27 cellular contexts compared by ENCODE assay signal in the genomic region with DNA sequence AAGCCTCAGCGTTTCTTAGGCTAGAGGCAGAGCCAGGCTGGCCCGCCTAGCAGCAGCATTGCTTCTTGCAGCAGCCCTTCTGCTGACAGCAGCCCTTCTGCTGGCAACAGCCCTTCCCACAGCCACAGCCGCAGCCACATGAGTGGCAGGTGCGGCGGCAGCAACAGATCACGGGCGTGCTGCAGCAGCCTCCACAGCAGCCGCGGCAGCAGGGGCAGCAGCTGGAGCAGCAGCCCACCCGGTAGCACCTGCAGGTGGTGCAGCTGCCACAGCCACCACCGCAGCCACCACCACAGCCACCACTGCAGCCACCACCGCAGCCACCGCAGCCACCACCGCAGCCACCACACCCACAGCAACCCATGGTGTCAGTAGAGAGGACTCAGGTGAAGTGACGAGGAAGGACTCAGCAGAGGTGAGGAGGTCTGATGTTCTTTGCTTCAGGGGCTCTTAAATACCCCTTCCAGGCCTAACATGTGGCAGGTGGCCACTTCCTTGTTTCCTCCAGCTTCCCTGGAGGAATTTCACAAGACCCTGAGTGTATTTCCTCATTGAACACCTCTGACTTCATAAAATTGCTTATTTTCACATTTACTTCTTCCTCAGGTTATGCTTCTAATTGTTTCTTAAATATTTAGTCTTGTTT. TPM values are rescaled to one million over a fixed set of nuclear protein-coding genes. Genes with fewer than 3 reads are reported as not detected.
"Had no signal": no experiment of that assay in that cellular context is flagged by ENCODE, and none has a peak within 500 bp of the region (broad histone marks: within the 10 kb centered on the region; RNA-seq: fewer than 3 reads in every experiment).

A gene with protein sequence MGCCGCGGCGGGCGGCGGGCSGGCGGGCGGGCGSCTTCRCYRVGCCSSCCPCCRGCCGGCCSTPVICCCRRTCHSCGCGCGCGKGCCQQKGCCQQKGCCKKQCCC (minus strand): TSS at position 364 of the 646 bp plus-strand sequence. CDS start 0 bp downstream, at position 364.

- H3K27ac ChIP-seq: adrenal gland, gastrocnemius medialis, heart left ventricle, parathyroid adenoma, tibial artery, uterus had no signal

- H3K9ac ChIP-seq: parathyroid adenoma had no signal

- H3K4me1 ChIP-seq: adrenal gland, gastrocnemius medialis, heart left ventricle, parathyroid adenoma, tibial artery, uterus had no signal

- H3K27me3 ChIP-seq: uterus had no signal

- ATAC-seq: activated naive CD4-positive, alpha-beta T cell treated with anti-CD3 and anti-CD28 coated beads, Interleukin-2, amount 50 U/mL, for 72 hours; esophagus mucosa; gastrocnemius medialis; heart left ventricle; naive thymus-derived CD8-positive, alpha-beta T cell; WTC11 had no signal

- H3K79me2 ChIP-seq: parathyroid adenoma had no signal

- H2AFZ ChIP-seq: parathyroid adenoma had no signal

- DNase-seq: activated CD4-positive, alpha-beta memory T cell treated with anti-CD3 and anti-CD28 coated beads for 36 hours; activated CD4-positive, alpha-beta T cell treated with anti-CD3 and anti-CD28 coated beads for 4 hours; activated gamma-delta T cell treated with Interleukin-2 at 50 U/mL for 16 hours; activated T-cell treated with anti-CD3 and anti-CD28 coated beads for 4 hours; adrenal gland; cerebellar nuclear complex; effector CD8-positive, alpha-beta T cell; gastrocnemius medialis; heart left ventricle; mesendoderm; naive thymus-derived CD8-positive, alpha-beta T cell; stimulated activated CD4-positive, alpha-beta T cell treated with anti-CD3 and anti-CD28 coated beads, Interleukin-2, amount 100 ng/mL, for 24 hours; stimulated activated naive CD4-positive, alpha-beta T cell treated with Interleukin-2 at 50 U/mL for 16 hours; substantia nigra; tibial artery; uterus had no signal

- H3K4me3 ChIP-seq: adrenal gland, gastrocnemius medialis, heart left ventricle, tibial artery, uterus had no signal

- H3K9me3 ChIP-seq: adrenal gland, gastrocnemius medialis, heart left ventricle, tibial artery, uterus had no signal

- H3K36me3 ChIP-seq: adrenal gland, gastrocnemius medialis, heart left ventricle, tibial artery, uterus had no signal

RNA-seq across cellular contexts. Expression of the gene that starts here (rescaled TPM):
- total RNA-seq: activated CD4-positive, alpha-beta memory T cell treated with anti-CD3 and anti-CD28 coated beads for 36 hours; activated naive CD4-positive, alpha-beta T cell treated with anti-CD3 and anti-CD28 coated beads, Interleukin-2, amount 50 U/mL, for 72 hours; activated T-helper 1 cell treated with anti-CD3 and anti-CD28 coated beads, Interleukin-12 subunit alpha, Interleukin-12 subunit beta, Interleukin-2, Interleukin-4 antibody, amounts not matched to agents 30 ng/mL and 10 ng/mL and 1 ng/mL, durations not matched to agents 14 hours and 24 hours and 36 hours; adrenal gland; astrocyte; bronchial epithelial cell; esophagus mucosa; gastrocnemius medialis; heart left ventricle; kidney epithelial cell; liver; mucosa of gallbladder; naive thymus-derived CD8-positive, alpha-beta T cell; T-helper 2 cell treated with Interferon-gamma antibody and Interleukin-4, amounts not matched to agents 100 ng/mL and 5 ng/mL, for 36 hours; uterus; WTC11 had no signal
- polyA plus RNA-seq: adrenal gland; heart left ventricle; liver; naive thymus-derived CD8-positive, alpha-beta T cell had no signal
